Comparison of ENCODE assay signal across 1 cellular context in the genomic region with DNA sequence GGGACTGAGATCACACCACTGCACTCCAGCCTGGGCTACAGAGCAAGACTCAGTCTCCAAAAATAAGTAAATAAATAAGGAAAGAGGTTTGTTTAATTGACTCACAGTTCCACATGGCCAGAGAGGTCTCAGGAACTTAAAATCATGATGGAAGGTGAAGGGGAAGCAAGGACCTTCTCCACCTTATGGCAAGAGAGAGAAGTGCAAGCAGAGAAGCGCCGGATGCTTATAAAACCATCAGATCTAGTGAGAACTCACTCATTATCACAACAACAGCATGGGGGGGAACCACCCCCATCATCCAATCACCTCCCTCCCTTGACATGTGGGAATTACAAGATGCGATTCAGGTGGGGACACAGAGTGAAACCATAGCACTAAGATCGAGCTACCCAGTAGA.
TF ChIP-seq lines count a peak whose summit lies in the region.

No MANE protein-coding gene starts in this region.

TF ChIP-seq in K562, 482 proteins besides CTCF, POLR2A, EP300 and RAD21 (continued from another document):
- TF ChIP-seq SMAD4 (CRISPR knock-in tag; conservative IDR thresholded peaks at IDR 0.05) (no peak), ZKSCAN3 (CRISPR knock-in tag; IDR thresholded peaks at IDR 0.05) (no peak), TFAM (CRISPR knock-in tag; conservative IDR thresholded peaks at IDR 0.05) (no peak), ILF3 (IDR thresholded peaks at IDR 0.05; ENCODE audit: borderline replicate concordance) (no peak), TEAD2 (tag; IDR thresholded peaks at IDR 0.05) (no peak), CHD4 (IDR thresholded peaks at IDR 0.05; ENCODE audit: insufficient read depth, insufficient replicate concordance, low read depth, low read length, poor library complexity, severe bottlenecking) (no peak), TRIM28 (IDR thresholded peaks at IDR 0.05) (no peak), PTBP1 (IDR thresholded peaks at IDR 0.05; ENCODE audit: low read depth, low read length) (no peak), HDGF (IDR thresholded peaks at IDR 0.05) (no peak)
- TF ChIP-seq, protein P1, sequence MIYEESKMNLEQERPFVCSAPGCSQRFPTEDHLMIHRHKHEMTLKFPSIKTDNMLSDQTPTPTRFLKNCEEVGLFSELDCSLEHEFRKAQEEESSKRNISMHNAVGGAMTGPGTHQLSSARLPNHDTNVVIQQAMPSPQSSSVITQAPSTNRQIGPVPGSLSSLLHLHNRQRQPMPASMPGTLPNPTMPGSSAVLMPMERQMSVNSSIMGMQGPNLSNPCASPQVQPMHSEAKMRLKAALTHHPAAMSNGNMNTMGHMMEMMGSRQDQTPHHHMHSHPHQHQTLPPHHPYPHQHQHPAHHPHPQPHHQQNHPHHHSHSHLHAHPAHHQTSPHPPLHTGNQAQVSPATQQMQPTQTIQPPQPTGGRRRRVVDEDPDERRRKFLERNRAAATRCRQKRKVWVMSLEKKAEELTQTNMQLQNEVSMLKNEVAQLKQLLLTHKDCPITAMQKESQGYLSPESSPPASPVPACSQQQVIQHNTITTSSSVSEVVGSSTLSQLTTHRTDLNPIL (CRISPR knock-in tag; IDR thresholded peaks at IDR 0.05), result no peak
- TF ChIP-seq, protein P2, sequence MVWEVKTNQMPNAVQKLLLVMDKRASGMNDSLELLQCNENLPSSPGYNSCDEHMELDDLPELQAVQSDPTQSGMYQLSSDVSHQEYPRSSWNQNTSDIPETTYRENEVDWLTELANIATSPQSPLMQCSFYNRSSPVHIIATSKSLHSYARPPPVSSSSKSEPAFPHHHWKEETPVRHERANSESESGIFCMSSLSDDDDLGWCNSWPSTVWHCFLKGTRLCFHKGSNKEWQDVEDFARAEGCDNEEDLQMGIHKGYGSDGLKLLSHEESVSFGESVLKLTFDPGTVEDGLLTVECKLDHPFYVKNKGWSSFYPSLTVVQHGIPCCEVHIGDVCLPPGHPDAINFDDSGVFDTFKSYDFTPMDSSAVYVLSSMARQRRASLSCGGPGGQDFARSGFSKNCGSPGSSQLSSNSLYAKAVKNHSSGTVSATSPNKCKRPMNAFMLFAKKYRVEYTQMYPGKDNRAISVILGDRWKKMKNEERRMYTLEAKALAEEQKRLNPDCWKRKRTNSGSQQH (CRISPR knock-in tag; IDR thresholded peaks at IDR 0.05), result no peak
- TF ChIP-seq, protein P3, sequence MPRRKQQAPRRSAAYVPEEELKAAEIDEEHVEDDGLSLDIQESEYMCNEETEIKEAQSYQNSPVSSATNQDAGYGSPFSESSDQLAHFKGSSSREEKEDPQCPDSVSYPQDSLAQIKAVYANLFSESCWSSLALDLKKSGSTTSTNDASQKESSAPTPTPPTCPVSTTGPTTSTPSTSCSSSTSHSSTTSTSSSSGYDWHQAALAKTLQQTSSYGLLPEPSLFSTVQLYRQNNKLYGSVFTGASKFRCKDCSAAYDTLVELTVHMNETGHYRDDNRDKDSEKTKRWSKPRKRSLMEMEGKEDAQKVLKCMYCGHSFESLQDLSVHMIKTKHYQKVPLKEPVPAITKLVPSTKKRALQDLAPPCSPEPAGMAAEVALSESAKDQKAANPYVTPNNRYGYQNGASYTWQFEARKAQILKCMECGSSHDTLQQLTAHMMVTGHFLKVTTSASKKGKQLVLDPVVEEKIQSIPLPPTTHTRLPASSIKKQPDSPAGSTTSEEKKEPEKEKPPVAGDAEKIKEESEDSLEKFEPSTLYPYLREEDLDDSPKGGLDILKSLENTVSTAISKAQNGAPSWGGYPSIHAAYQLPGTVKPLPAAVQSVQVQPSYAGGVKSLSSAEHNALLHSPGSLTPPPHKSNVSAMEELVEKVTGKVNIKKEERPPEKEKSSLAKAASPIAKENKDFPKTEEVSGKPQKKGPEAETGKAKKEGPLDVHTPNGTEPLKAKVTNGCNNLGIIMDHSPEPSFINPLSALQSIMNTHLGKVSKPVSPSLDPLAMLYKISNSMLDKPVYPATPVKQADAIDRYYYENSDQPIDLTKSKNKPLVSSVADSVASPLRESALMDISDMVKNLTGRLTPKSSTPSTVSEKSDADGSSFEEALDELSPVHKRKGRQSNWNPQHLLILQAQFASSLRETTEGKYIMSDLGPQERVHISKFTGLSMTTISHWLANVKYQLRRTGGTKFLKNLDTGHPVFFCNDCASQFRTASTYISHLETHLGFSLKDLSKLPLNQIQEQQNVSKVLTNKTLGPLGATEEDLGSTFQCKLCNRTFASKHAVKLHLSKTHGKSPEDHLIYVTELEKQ (CRISPR knock-in tag; IDR thresholded peaks at IDR 0.05), result no peak
- TF ChIP-seq, protein P4, sequence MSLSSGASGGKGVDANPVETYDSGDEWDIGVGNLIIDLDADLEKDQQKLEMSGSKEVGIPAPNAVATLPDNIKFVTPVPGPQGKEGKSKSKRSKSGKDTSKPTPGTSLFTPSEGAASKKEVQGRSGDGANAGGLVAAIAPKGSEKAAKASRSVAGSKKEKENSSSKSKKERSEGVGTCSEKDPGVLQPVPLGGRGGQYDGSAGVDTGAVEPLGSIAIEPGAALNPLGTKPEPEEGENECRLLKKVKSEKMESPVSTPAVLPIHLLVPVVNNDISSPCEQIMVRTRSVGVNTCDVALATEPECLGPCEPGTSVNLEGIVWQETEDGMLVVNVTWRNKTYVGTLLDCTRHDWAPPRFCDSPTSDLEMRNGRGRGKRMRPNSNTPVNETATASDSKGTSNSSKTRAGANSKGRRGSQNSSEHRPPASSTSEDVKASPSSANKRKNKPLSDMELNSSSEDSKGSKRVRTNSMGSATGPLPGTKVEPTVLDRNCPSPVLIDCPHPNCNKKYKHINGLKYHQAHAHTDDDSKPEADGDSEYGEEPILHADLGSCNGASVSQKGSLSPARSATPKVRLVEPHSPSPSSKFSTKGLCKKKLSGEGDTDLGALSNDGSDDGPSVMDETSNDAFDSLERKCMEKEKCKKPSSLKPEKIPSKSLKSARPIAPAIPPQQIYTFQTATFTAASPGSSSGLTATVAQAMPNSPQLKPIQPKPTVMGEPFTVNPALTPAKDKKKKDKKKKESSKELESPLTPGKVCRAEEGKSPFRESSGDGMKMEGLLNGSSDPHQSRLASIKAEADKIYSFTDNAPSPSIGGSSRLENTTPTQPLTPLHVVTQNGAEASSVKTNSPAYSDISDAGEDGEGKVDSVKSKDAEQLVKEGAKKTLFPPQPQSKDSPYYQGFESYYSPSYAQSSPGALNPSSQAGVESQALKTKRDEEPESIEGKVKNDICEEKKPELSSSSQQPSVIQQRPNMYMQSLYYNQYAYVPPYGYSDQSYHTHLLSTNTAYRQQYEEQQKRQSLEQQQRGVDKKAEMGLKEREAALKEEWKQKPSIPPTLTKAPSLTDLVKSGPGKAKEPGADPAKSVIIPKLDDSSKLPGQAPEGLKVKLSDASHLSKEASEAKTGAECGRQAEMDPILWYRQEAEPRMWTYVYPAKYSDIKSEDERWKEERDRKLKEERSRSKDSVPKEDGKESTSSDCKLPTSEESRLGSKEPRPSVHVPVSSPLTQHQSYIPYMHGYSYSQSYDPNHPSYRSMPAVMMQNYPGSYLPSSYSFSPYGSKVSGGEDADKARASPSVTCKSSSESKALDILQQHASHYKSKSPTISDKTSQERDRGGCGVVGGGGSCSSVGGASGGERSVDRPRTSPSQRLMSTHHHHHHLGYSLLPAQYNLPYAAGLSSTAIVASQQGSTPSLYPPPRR (CRISPR knock-in tag; IDR thresholded peaks at IDR 0.05; ENCODE audit: borderline replicate concordance), result no peak
